In the genomic region with DNA sequence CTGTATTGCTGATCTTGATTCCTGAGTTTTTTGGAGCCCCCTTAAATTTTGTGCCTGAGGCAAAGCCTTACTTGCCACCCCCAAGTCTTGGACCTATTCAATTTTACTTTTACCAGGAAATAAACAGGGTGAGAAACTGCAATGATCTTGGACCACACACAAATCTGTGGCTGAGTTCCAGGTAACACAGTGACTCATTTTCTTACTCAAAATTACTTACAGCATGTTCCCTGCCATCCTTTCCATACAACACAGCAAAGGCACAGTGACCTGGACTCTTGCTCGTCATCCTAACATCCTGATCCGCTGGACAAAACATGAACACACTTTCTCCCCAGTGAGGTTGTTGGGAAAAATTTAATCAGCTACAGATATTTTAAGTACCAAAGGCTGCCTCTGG, we compare ENCODE assay signal across 17 cellular contexts.
DNase-seq lines count a peak whose midpoint lies in the region; ATAC-seq, FAIRE-seq and TF ChIP-seq lines count a peak whose summit lies in the region.
"Had no signal": no experiment of that assay in that cellular context is flagged by ENCODE, and none has a peak within 500 bp of the region (broad histone marks: within the 10 kb centered on the region; RNA-seq: fewer than 3 reads in every experiment).

No MANE protein-coding gene starts in this region.

- DNase-seq in ELR (ENCODE audit: low read depth) (peak; percentile 65), RWPE1 (ENCODE audit: low spot score) (peak; percentile 8), dermis blood vessel endothelial cell (peak; percentile 81), mucosa of descending colon (no peak), NCI-H226 (no peak), SHP77 treated with DMSO at 0.1 percent for 48 hours (lab: John Stamatoyannopoulos, UW) (no peak), left colon (no peak), H54 (ENCODE audit: insufficient read length, low spot score) (no peak)
- DNase-seq: activated CD4-positive, alpha-beta T cell treated with anti-CD3 and anti-CD28 coated beads, Interleukin-2, amount 50 U/mL, for 4 hours; CD4-positive, CD25-positive, alpha-beta regulatory T cell; NCI-H187; NCI-H526; RPMI8226; stimulated activated CD4-positive, alpha-beta T cell treated with anti-CD3 and anti-CD28 coated beads, Interleukin-1b, Interleukin-23, amount 100 ng/mL, for 48 hours; T1000 had no signal

- H3K9me3 ChIP-seq in mucosa of descending colon = no peaks in the 10 kb centered on the region
- H3K9me3 ChIP-seq: thoracic aorta had no signal

- no peak for FAIRE-seq in H54 (lab: Jason Lieb, UNC)

- intact Hi-C loops in mucosa of descending colon (cut with DNase I, micrococcal nuclease) = no loop called here
- intact Hi-C loops in left colon (cut with DNase I, micrococcal nuclease) = no loop called here

- ATAC-seq in mucosa of descending colon = peak; percentile 35
- no peak for ATAC-seq in left colon
- ATAC-seq: left lobe of liver had no signal

- no peak overlapping the region for H3K4me3 ChIP-seq in mucosa of descending colon
- H3K4me3 ChIP-seq: thoracic aorta had no signal

- TF ChIP-seq CTCF in RWPE1 (conservative IDR thresholded peaks at IDR 0.05; ENCODE audit: low read depth) (no peak), mucosa of descending colon (IDR thresholded peaks at IDR 0.05) (no peak)

- no peaks in the 10 kb centered on the region for H3K36me3 ChIP-seq in mucosa of descending colon (ENCODE audit: low read depth)
- H3K36me3 ChIP-seq: thoracic aorta had no signal

- no peak overlapping the region for H3K27ac ChIP-seq in RWPE1
- H3K27ac ChIP-seq: thoracic aorta had no signal

- CTCF ChIA-PET in RWPE1 (lab: Yijun Ruan, JAX) = interaction anchor here (0.5 kb wide), 1 partner anchor 118 kb away, joined by 3 read pairs; no protein-coding TSS in a partner anchor

- no peak for TF ChIP-seq POLR2A in H54 (IDR thresholded peaks at IDR 0.05; ENCODE audit: low read depth, low read length)

- POLR2A ChIA-PET in RWPE1 (lab: Yijun Ruan, JAX; ENCODE audit: low non-redundant PET) = no interaction called here

- no peaks in the 10 kb centered on the region for H3K4me1 ChIP-seq in mucosa of descending colon (ENCODE audit: low read depth)

Comparison
In these comparisons a context has a peak if more than half of its experiments do, and no peak if none do; other contexts are left out.
1. DNase-seq: peak in ELR (single experiment), RWPE1 (single experiment) and dermis blood vessel endothelial cell (single experiment); none in mucosa of descending colon (0 of 3), NCI-H226 (single experiment), SHP77 treated with DMSO at 0.1 percent for 48 hours (single experiment), left colon (0 of 2) and H54 (single experiment).